ENCODE assay signal across 9 cellular contexts in the genomic region with DNA sequence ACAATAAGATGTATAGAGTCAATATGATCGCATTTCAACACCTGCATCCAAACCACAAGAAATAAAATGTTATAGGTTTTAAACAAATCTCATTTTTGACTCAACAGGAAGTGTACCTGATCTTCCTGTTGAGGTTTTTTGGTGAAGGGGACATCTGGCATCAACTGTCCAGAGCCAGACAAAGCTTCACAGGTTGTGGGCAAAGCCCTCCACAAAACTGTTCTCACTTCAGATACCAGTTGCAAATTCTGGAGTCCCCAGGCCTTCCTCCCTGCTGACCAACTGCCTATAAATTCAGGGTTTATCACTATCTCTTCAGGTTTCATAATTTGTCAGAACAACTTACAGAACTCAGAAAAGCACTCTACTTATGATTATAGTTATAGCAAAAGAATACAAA.
"Had no signal": no experiment of that assay in that cellular context is flagged by ENCODE, and none has a peak within 500 bp of the region (broad histone marks: within the 10 kb centered on the region; RNA-seq: fewer than 3 reads in every experiment).

No MANE protein-coding gene starts in this region.

- H3K36me3 ChIP-seq: HAP-1 had no signal

- H3K9ac ChIP-seq: GM23248 had no signal

- H3K27ac ChIP-seq: GM23248 had no signal

- H2AFZ ChIP-seq: GM23248, GM23338 had no signal

- H3K4me2 ChIP-seq: GM23338 had no signal

- DNase-seq: GM23248, GOT3, H7, H9, HCEC 1CT, HFFc6 had no signal

- H3K4me3 ChIP-seq: GM23248, GM23338, HAP-1 had no signal

- ATAC-seq: GM23338, HCT116 had no signal

- H3K4me1 ChIP-seq: HAP-1 had no signal

- H3K9me3 ChIP-seq: HAP-1 had no signal
